ENCODE assay signal across 10 cellular contexts in the genomic region with DNA sequence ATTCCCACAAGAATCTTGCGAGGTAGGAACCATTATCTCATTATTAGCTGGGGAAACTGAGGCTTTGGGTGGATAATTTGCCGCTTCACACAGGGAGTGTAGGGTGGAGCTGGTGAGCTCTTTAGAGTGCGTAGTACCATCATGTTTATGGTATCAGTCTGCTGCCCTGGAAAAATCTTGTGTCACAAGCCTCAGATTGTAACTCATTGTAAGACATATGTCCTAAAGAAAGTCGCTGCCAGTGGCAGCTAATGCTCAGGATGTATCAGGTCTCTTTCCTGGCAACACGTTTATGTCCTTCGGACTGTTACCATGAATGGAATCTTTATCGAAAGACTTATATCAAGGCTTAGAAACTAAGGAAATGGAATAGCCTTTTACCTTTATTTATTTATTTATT. TPM values are rescaled to one million over a fixed set of nuclear protein-coding genes. Genes with fewer than 3 reads are reported as not detected.
DNase-seq lines count a peak whose midpoint lies in the region; ATAC-seq, FAIRE-seq and TF ChIP-seq lines count a peak whose summit lies in the region.
"Had no signal": no experiment of that assay in that cellular context is flagged by ENCODE, and none has a peak within 500 bp of the region (broad histone marks: within the 10 kb centered on the region; RNA-seq: fewer than 3 reads in every experiment).

No MANE protein-coding gene starts in this region.

- H2AFZ ChIP-seq in HCT116 (ENCODE audit: low read depth, low read length, poor library complexity, severe bottlenecking), result no peak overlapping the region
- no peak overlapping the region for H2AFZ ChIP-seq in GM12878 (ENCODE audit: control insufficient read depth, low read depth, low read length)

- no peak for TF ChIP-seq CTCF in AG04450 (IDR thresholded peaks at IDR 0.05; ENCODE audit: low read depth, low read length)
- no peak for TF ChIP-seq CTCF in HCT116 (IDR thresholded peaks at IDR 0.05 in 2 of 3, conservative IDR thresholded peaks at IDR 0.05 in 1 of 3; ENCODE audit: borderline replicate concordance in 1 of 3, insufficient read depth in 1 of 3, low read depth in 2 of 3, low read length in 2 of 3)
- TF ChIP-seq CTCF in GM12878 (IDR thresholded peaks at IDR 0.05 in 2 of 3, conservative IDR thresholded peaks at IDR 0.05 in 1 of 3; ENCODE audit: control insufficient read depth in 2 of 3, extremely low read depth in 1 of 3, insufficient read depth in 1 of 3, low read depth in 3 of 3, low read length in 3 of 3), result no peak
- no peak for TF ChIP-seq CTCF in mesothelial cell of epicardium (IDR thresholded peaks at IDR 0.05; ENCODE audit: unreplicated experiment)

- H3K79me2 ChIP-seq in HCT116 (ENCODE audit: insufficient read depth, low read length) (peaks cover 63% of the 10 kb centered on the region), GM12878 (ENCODE audit: control insufficient read depth, insufficient read depth, low read length) (peaks cover 72% of the 10 kb centered on the region)

- RAD21 ChIA-PET in HCT116 (lab: Charles Lee; ENCODE audit: low non-redundant PET in 1 of 2, low total read pairs in 2 of 2, uncharacterized antibody in 2 of 2, unreplicated experiment in 2 of 2) (no interaction called here), GM12878 (lab: Charles Lee; ENCODE audit: unreplicated experiment) (interaction anchor here (1.1 to 4.0 kb wide), 6 partner anchors 10 to 120 kb away, joined by 4 to 20 read pairs (median 6); no protein-coding TSS in a partner anchor)

- POLR2A ChIA-PET in AG04450 (lab: Yijun Ruan, JAX), result interaction anchor here (0.6 kb wide), 1 partner anchor 117 kb away, joined by 3 read pairs; no protein-coding TSS in a partner anchor
- POLR2A ChIA-PET in HCT116 (lab: Charles Lee), result no interaction called here
- POLR2A ChIA-PET in GM12878 (lab: Charles Lee), result interaction anchor here (1.1 kb wide), 1 partner anchor 9 kb away, joined by 8 read pairs; no protein-coding TSS in a partner anchor

- no peak for DNase-seq in AG04450 (ENCODE audit: low read depth, low spot score)
- DNase-seq in HCT116 (ENCODE audit: low read depth, low spot score), result no peak
- DNase-seq in GM12878 (ENCODE audit: low read depth, low spot score), result no peak
- DNase-seq in mesothelial cell of epicardium (ENCODE audit: low spot score in 2 of 2, unreplicated experiment in 2 of 2), result no peak
- DNase-seq in nucleus accumbens (lab: John Stamatoyannopoulos, UW), result no peak
- no peak for DNase-seq in NCI-H128 (lab: John Stamatoyannopoulos, UW; ENCODE audit: unreplicated experiment)
- DNase-seq: NCI-H1092 treated with DMSO at 0.1 percent for 48 hours had no signal

- peak overlapping the region; percentile 89 for H3K4me3 Mint-ChIP-seq in mesothelial cell of epicardium

- no TSS peak for BruUV-seq in HCT116 (replicated peaks; lab: Mats Ljungman, UMichigan)
- no TSS peak for BruUV-seq in GM12878 (replicated peaks; lab: Mats Ljungman, UMichigan)

- WGBS in GM12878 (ENCODE audit: insufficient coverage, insufficient replicate concordance, low lambda C conversion rate, missing lambda C conversion rate), result 94% methylated on average over 7 of the region's 7 CpGs

- TF ChIP-seq POLR2A in HCT116 (IDR thresholded peaks at IDR 0.05; ENCODE audit: borderline replicate concordance, extremely low read depth, insufficient read depth, insufficient read length) (no peak), GM12878 (IDR thresholded peaks at IDR 0.05; ENCODE audit: low read depth, low read length) (no peak)

- H3K4me1 Mint-ChIP-seq in mesothelial cell of epicardium, result peaks cover 65% of the 10 kb centered on the region

- FAIRE-seq in GM12878 (lab: Jason Lieb, UNC), result no peak
- FAIRE-seq: RCC 7860 had no signal

- H3K9ac ChIP-seq in HCT116 (ENCODE audit: low read length) (no peak overlapping the region), GM12878 (ENCODE audit: control insufficient read depth, insufficient read depth, low read length) (peak overlapping the region; percentile 92; the same call in 1 of the 2 replicates)

- H3K27ac ChIP-seq in AG04450 (ENCODE audit: low read depth, low read length) (no peak overlapping the region), HCT116 (ENCODE audit: low read depth, low read length) (no peak overlapping the region), GM12878 (ENCODE audit: control insufficient read depth, insufficient read depth) (peak overlapping the region; percentile 84)

- H3K4me2 ChIP-seq in HCT116 (ENCODE audit: low read length) (peak overlapping the region; percentile 98), GM12878 (ENCODE audit: control insufficient read depth, insufficient read depth) (peak overlapping the region; percentile 92)

- in situ Hi-C loops in GM12878 (cut with MboI), result no loop called here

- TF ChIP-seq RAD21 in HCT116 (IDR thresholded peaks at IDR 0.05; ENCODE audit: low read depth) (no peak), GM12878 (IDR thresholded peaks at IDR 0.05; ENCODE audit: insufficient read depth, low read depth, low read length) (no peak)

- H3K9me2 ChIP-seq in HCT116 (ENCODE audit: insufficient read depth), result no peaks in the 10 kb centered on the region

- intact Hi-C loops in HCT116 (cut with micrococcal nuclease), result no loop called here
- intact Hi-C loops in GM12878 (cut with micrococcal nuclease; ENCODE audit: unreplicated experiment), result loop anchor here (5.0 kb wide), 2 partner anchors 46 to 121 kb away; no protein-coding TSS in a partner anchor

- H3K27me3 Mint-ChIP-seq in mesothelial cell of epicardium (ENCODE audit: low read depth), result no peaks in the 10 kb centered on the region

- H3K4me1 ChIP-seq in HCT116 (ENCODE audit: control insufficient read depth in 1 of 2, insufficient read depth in 2 of 2, low read length in 2 of 2) (peaks cover 6 to 19% of the 10 kb centered on the region in 2 experiments; a peak in 3 of 4 replicates), GM12878 (ENCODE audit: control insufficient read depth, insufficient read depth, low read length) (peaks cover 7% of the 10 kb centered on the region)

- no peaks in the 10 kb centered on the region for H3K36me3 ChIP-seq in HCT116 (ENCODE audit: control insufficient read depth in 1 of 2, insufficient read depth in 2 of 2, low read length in 2 of 2)
- H3K36me3 ChIP-seq in GM12878 (ENCODE audit: control insufficient read depth in 2 of 2, insufficient read depth in 2 of 2, low read length in 1 of 2), result no peaks in the 10 kb centered on the region

- ATAC-seq in HCT116, result no peak
- no peak for ATAC-seq in GM12878
- no peak for ATAC-seq in GM18907 (IDR thresholded peaks at IDR 0.05; ENCODE audit: unreplicated experiment)
- ATAC-seq in GM18498 (IDR thresholded peaks at IDR 0.05; ENCODE audit: unreplicated experiment), result no peak

- no peaks in the 10 kb centered on the region; the same call in 1 of the 2 replicates for H3K9me3 ChIP-seq in AG04450 (ENCODE audit: control insufficient read depth, insufficient read depth, low read length)
- no peaks in the 10 kb centered on the region for H3K9me3 ChIP-seq in HCT116 (ENCODE audit: control insufficient read depth in 1 of 2, insufficient read depth in 1 of 2, low read depth in 1 of 2, low read length in 2 of 2)
- no peaks in the 10 kb centered on the region for H3K9me3 ChIP-seq in GM12878 (replicated peaks; ENCODE audit: control insufficient read depth, insufficient read depth, low read length)

- H4K20me1 ChIP-seq in HCT116 (ENCODE audit: insufficient read depth), result no peaks in the 10 kb centered on the region; the same call in 1 of the 2 replicates
- H4K20me1 ChIP-seq in GM12878 (ENCODE audit: control insufficient read depth, insufficient read depth), result no peaks in the 10 kb centered on the region

- peaks cover 2% of the 10 kb centered on the region for H3K36me3 Mint-ChIP-seq in mesothelial cell of epicardium

- CTCF ChIA-PET in AG04450 (lab: Charles Lee), result interaction anchor here (1.7 kb wide), 1 partner anchor 38 kb away, joined by 6 read pairs; no protein-coding TSS in a partner anchor
- CTCF ChIA-PET in HCT116 (lab: Charles Lee), result no interaction called here
- CTCF ChIA-PET in GM12878 (lab: Yijun Ruan, JAX), result interaction anchor here (0.6 to 3.2 kb wide), 3 partner anchors 37 to 238 kb away, joined by 3 to 16 read pairs (median 4); no protein-coding TSS in a partner anchor

- H3K27me3 ChIP-seq in AG04450 (ENCODE audit: control insufficient read depth, insufficient read depth, low read length) (no peaks in the 10 kb centered on the region), HCT116 (ENCODE audit: insufficient read depth, low read length) (no peaks in the 10 kb centered on the region), GM12878 (replicated peaks in 1 of 2; ENCODE audit: control insufficient read depth in 2 of 2, insufficient read depth in 2 of 2, low read length in 1 of 2) (no peaks in the 10 kb centered on the region)

- H3K27ac Mint-ChIP-seq in mesothelial cell of epicardium, result peak overlapping the region; percentile 90

- H3K4me3 ChIP-seq in AG04450 (ENCODE audit: low read depth, low read length) (peak overlapping the region; percentile 88), HCT116 (replicated peaks in 1 of 2; ENCODE audit: low read depth in 1 of 2, low read length in 2 of 2) (no peak overlapping the region), GM12878 (peak overlapping the region; percentile 88; the same call in 1 of the 2 replicates)

- SMC1A ChIA-PET in GM12878 (lab: Charles Lee; ENCODE audit: uncharacterized antibody, unreplicated experiment), result interaction anchor here (0.5 to 2.0 kb wide), 11 partner anchors 10 to 858 kb away, joined by 3 to 10 read pairs (median 4); no protein-coding TSS in a partner anchor

- TF ChIP-seq EP300 in GM12878 (IDR thresholded peaks at IDR 0.05; ENCODE audit: borderline replicate concordance in 1 of 2, control insufficient read depth in 1 of 2, low read depth in 2 of 2, low read length in 2 of 2), result no peak

- H3K9me3 Mint-ChIP-seq in mesothelial cell of epicardium, result no peaks in the 10 kb centered on the region

RNA-seq across cellular contexts. Expression of a gene that starts 1.9 kb away (rescaled TPM):
- polyA plus RNA-seq in AG04450 (2011; rRNA removed), result 15.5 and 29.5 TPM in 2 replicates
- 39.7 and 43.9 TPM in 2 replicates for polyA minus RNA-seq in AG04450 (2011; rRNA and poly(A)+ RNA removed)
- total RNA-seq in HCT116 (2021; ENCODE audit: unreplicated experiment), result 47.2 TPM
- polyA plus RNA-seq in HCT116 (2012), result 79.3 and 114 TPM in 2 replicates
- total RNA-seq in GM12878 (2013; cell fraction: nucleolus; rRNA removed), result 26.2 and 26.9 TPM in 2 replicates
- total RNA-seq in GM12878 (2014; rRNA removed), result 8.2 and 10.7 TPM in 2 replicates
- 18.2 and 19.1 TPM in 2 replicates for total RNA-seq in GM12878 (2014; rRNA removed; fragmentation: Illumina TruSeq; extraction: Trizol)
- 34.4 and 38.0 TPM in 2 replicates for total RNA-seq in GM12878 (2021)
- 25.3 TPM for polyA plus RNA-seq in GM12878 (2011; ENCODE audit: low read depth)
- 16.0 and 17.0 TPM in 2 replicates for polyA plus RNA-seq in GM12878 (2011; rRNA removed)
- polyA plus RNA-seq in GM12878 (2011; cell fraction: cytosol; rRNA removed), result 9.5 and 13.2 TPM in 2 replicates
- polyA plus RNA-seq in GM12878 (2011; cell fraction: nucleus; rRNA removed), result 7.8 and 10.9 TPM in 2 replicates
- 50.6 and 56.3 TPM in 2 replicates for polyA plus RNA-seq in GM12878 (2012)
- polyA plus RNA-seq in GM12878 (2014; fragmentation: Illumina TruSeq; extraction: Trizol), result 29.1 and 34.3 TPM in 2 replicates
- 1 to 10 TPM in 1 of 2 experiments, under 1 TPM in 1; 0.90 to 1.8 TPM for polyA plus RNA-seq in GM12878 (2014; fragmentation: Nextera tagmentation; extraction: Ambion mirVana)
- 16.9 and 17.2 TPM in 2 replicates for polyA plus RNA-seq in GM12878 (2014; rRNA removed)
- 10 to 100 TPM in 1 of 2 experiments, 1 to 10 TPM in 1; 5.3 to 15.7 TPM for polyA plus RNA-seq in GM12878 (2016; fragmentation: Nextera tagmentation; extraction: Ambion mirVana)
- 10.6 and 11.9 TPM in 2 replicates for polyA minus RNA-seq in GM12878 (2011; rRNA and poly(A)+ RNA removed)
- polyA minus RNA-seq in GM12878 (2011; cell fraction: cytosol; rRNA and poly(A)+ RNA removed), result 13.6 and 16.2 TPM in 2 replicates
- polyA minus RNA-seq in GM12878 (2011; cell fraction: nucleus; rRNA and poly(A)+ RNA removed), result 10.0 and 25.9 TPM in 2 replicates
- 78.9 to 83.5 TPM (median 81.2 TPM) in 3 replicates for total RNA-seq in mesothelial cell of epicardium

Comparison
In these comparisons a context has a peak if more than half of its experiments do, and no peak if none do; other contexts are left out.
1. H3K4me3 ChIP-seq: peak in AG04450 (single experiment) and GM12878 (single experiment); none in HCT116 (0 of 2).